In genomic region chr6:5261545-5262109, GRCh38 we compare ENCODE assay signal across 8 cellular contexts. TPM values are rescaled to one million over a fixed set of nuclear protein-coding genes. Genes with fewer than 3 reads are reported as not detected.
A peak's percentile ranks its signal among the peaks of the same experiment; 100 is the strongest.
DNase-seq lines count a peak whose midpoint lies in the region; ATAC-seq lines count a peak whose summit lies in the region.

No MANE protein-coding gene starts in this region.

- H3K27ac Mint-ChIP-seq in activated T-cell treated with anti-CD3 and anti-CD28 coated beads, Interleukin-2, amount 50 U/mL, for 72 hours: peak overlapping the region; percentile 99
- peak overlapping the region; percentile 100 for H3K27ac Mint-ChIP-seq in activated CD8-positive, alpha-beta T cell treated with anti-CD3 and anti-CD28 coated beads, Interleukin-2, amount 10 ng/mL, durations not matched to agents 7 days and 5 days
- peak overlapping the region; percentile 99 to 100 (median 100) for H3K27ac Mint-ChIP-seq in immature natural killer cell

- CTCF ChIA-PET in activated CD8-positive, alpha-beta T cell treated with anti-CD3 and anti-CD28 coated beads, Interleukin-2, amount 10 ng/mL, durations not matched to agents 7 days and 5 days (lab: Charles Lee): interaction anchor here (0.8 to 4.5 kb wide), 4 partner anchors 42 to 118 kb away, joined by 3 to 22 read pairs (median 9); no protein-coding TSS in a partner anchor

- POLR2A ChIA-PET in activated CD8-positive, alpha-beta T cell treated with anti-CD3 and anti-CD28 coated beads, Interleukin-2, amount 10 ng/mL, durations not matched to agents 7 days and 5 days (lab: Charles Lee): interaction anchor here (1.0 to 1.9 kb wide), 6 partner anchors 9 to 118 kb away, joined by 3 to 8 read pairs (median 6); no protein-coding TSS in a partner anchor

- peak overlapping the region; percentile 96 to 99 for H3K4me3 Mint-ChIP-seq in activated T-cell treated with anti-CD3 and anti-CD28 coated beads, Interleukin-2, amount 50 U/mL, for 72 hours
- H3K4me3 Mint-ChIP-seq in activated CD8-positive, alpha-beta T cell treated with anti-CD3 and anti-CD28 coated beads, Interleukin-2, amount 10 ng/mL, durations not matched to agents 7 days and 5 days: peak overlapping the region; percentile 99
- H3K4me3 Mint-ChIP-seq in immature natural killer cell: peak overlapping the region; percentile 95 to 99 (median 97)

- H3K4me1 Mint-ChIP-seq in activated T-cell treated with anti-CD3 and anti-CD28 coated beads, Interleukin-2, amount 50 U/mL, for 72 hours (ENCODE audit: low read depth): peaks cover 60% of the 10 kb centered on the region
- peaks cover 44% of the 10 kb centered on the region for H3K4me1 Mint-ChIP-seq in activated CD8-positive, alpha-beta T cell treated with anti-CD3 and anti-CD28 coated beads, Interleukin-2, amount 10 ng/mL, durations not matched to agents 7 days and 5 days (ENCODE audit: low read depth)
- peaks cover 30 to 32% of the 10 kb centered on the region in 2 donors for H3K4me1 Mint-ChIP-seq in immature natural killer cell

- peak overlapping the region; percentile 99 for H3K27ac ChIP-seq in substantia nigra (ENCODE audit: low read depth, low read length, poor library complexity, severe bottlenecking)

- H3K27me3 Mint-ChIP-seq in activated T-cell treated with anti-CD3 and anti-CD28 coated beads, Interleukin-2, amount 50 U/mL, for 72 hours (ENCODE audit: low read depth): no peaks in the 10 kb centered on the region
- H3K27me3 Mint-ChIP-seq in activated CD8-positive, alpha-beta T cell treated with anti-CD3 and anti-CD28 coated beads, Interleukin-2, amount 10 ng/mL, durations not matched to agents 7 days and 5 days (ENCODE audit: low read depth): no peaks in the 10 kb centered on the region
- peaks cover 0 to 15% (median 11%) of the 10 kb centered on the region in 3 donors for H3K27me3 Mint-ChIP-seq in immature natural killer cell (ENCODE audit: low read depth in 3 of 3)

- H3K9me3 Mint-ChIP-seq in activated T-cell treated with anti-CD3 and anti-CD28 coated beads, Interleukin-2, amount 50 U/mL, for 72 hours: no peaks in the 10 kb centered on the region
- no peaks in the 10 kb centered on the region for H3K9me3 Mint-ChIP-seq in activated CD8-positive, alpha-beta T cell treated with anti-CD3 and anti-CD28 coated beads, Interleukin-2, amount 10 ng/mL, durations not matched to agents 7 days and 5 days (ENCODE audit: insufficient read depth)
- no peaks in the 10 kb centered on the region for H3K9me3 Mint-ChIP-seq in immature natural killer cell

- no peak for DNase-seq in activated T-cell treated with anti-CD3 and anti-CD28 coated beads, Interleukin-2, amount 50 U/mL, for 72 hours
- DNase-seq in activated T-cell treated with anti-CD3 and anti-CD28 coated beads, Interleukin-2, amount 50 U/mL, for 48 hours: no peak
- no peak for DNase-seq in activated CD8-positive, alpha-beta T cell treated with anti-CD3 and anti-CD28 coated beads, Interleukin-2, amount 10 ng/mL, durations not matched to agents 7 days and 5 days
- no peak for DNase-seq in immature natural killer cell
- DNase-seq in substantia nigra (lab: John Stamatoyannopoulos, UW): no peak

- no peak for ATAC-seq in activated T-cell treated with anti-CD3 and anti-CD28 coated beads, Interleukin-2, amount 50 U/mL, for 72 hours (replicated peaks in 1 of 2)
- ATAC-seq in activated CD8-positive, alpha-beta T cell treated with anti-CD3 and anti-CD28 coated beads, Interleukin-2, amount 10 ng/mL, durations not matched to agents 7 days and 5 days: no peak
- ATAC-seq in HG03196 (IDR thresholded peaks at IDR 0.05; ENCODE audit: unreplicated experiment) (no peak), HG03432 (IDR thresholded peaks at IDR 0.05; ENCODE audit: unreplicated experiment) (no peak), HG03571 (IDR thresholded peaks at IDR 0.05; ENCODE audit: unreplicated experiment) (no peak)

- H3K36me3 Mint-ChIP-seq in activated T-cell treated with anti-CD3 and anti-CD28 coated beads, Interleukin-2, amount 50 U/mL, for 72 hours (ENCODE audit: insufficient read depth in 2 of 2): peaks cover 7 to 14% of the 10 kb centered on the region in 2 donors
- peaks cover 20% of the 10 kb centered on the region for H3K36me3 Mint-ChIP-seq in activated CD8-positive, alpha-beta T cell treated with anti-CD3 and anti-CD28 coated beads, Interleukin-2, amount 10 ng/mL, durations not matched to agents 7 days and 5 days (ENCODE audit: low read depth)
- peaks cover 0 to 4% (median 0%) of the 10 kb centered on the region in 3 donors for H3K36me3 Mint-ChIP-seq in immature natural killer cell

RNA-seq across cellular contexts. Expression of gene FARS2, which starts 0.3 kb away (rescaled TPM):
- total RNA-seq in activated T-cell treated with anti-CD3 and anti-CD28 coated beads, Interleukin-2, amount 50 U/mL, for 72 hours: 10 to 100 TPM; 23.9 to 26.0 TPM
- total RNA-seq in activated CD8-positive, alpha-beta T cell treated with anti-CD3 and anti-CD28 coated beads, Interleukin-2, amount 10 ng/mL, durations not matched to agents 7 days and 5 days: 10 to 100 TPM; 16.7 to 20.2 TPM
- 10 to 100 TPM; 30.5 to 41.0 (median 40.2) TPM for polyA plus RNA-seq in immature natural killer cell

RNA-seq across cellular contexts. Expression of gene LYRM4, which starts 0.9 kb away (rescaled TPM):
- total RNA-seq in activated T-cell treated with anti-CD3 and anti-CD28 coated beads, Interleukin-2, amount 50 U/mL, for 72 hours: 10 to 100 TPM; 28.4 to 38.3 TPM
- 10 to 100 TPM; 28.9 to 29.8 TPM for total RNA-seq in activated CD8-positive, alpha-beta T cell treated with anti-CD3 and anti-CD28 coated beads, Interleukin-2, amount 10 ng/mL, durations not matched to agents 7 days and 5 days
- polyA plus RNA-seq in immature natural killer cell: 10 to 100 TPM; 10.5 to 23.4 (median 21.9) TPM
